22 cellular contexts compared by ENCODE assay signal in the genomic region with DNA sequence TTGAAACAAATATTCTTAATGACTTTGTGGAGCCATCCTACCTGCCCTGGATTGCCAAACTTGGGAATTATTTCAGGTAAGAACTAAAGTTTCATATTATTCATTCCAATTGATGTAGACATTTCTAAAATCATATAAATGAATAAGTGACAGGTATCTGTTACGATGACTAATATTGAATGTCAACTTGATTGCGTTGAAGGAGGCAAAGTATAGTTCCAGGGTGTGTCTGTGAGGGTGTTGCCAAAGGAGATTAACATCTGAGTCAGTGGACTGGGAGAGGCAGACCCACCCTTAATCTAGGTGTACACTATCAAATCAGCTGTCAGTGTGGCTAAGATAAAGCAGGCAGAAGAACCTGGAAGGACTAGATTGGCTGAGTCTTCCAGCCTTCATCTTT.
DNase-seq lines count a peak whose midpoint lies in the region; ATAC-seq, FAIRE-seq and TF ChIP-seq lines count a peak whose summit lies in the region.
"Had no signal": no experiment of that assay in that cellular context is flagged by ENCODE, and none has a peak within 500 bp of the region (broad histone marks: within the 10 kb centered on the region; RNA-seq: fewer than 3 reads in every experiment).

No MANE protein-coding gene starts in this region.

- H3K36me3 ChIP-seq in breast epithelium (no peaks in the 10 kb centered on the region), bronchial epithelial cell (ENCODE audit: control insufficient read depth, insufficient read depth, low read length) (no peaks in the 10 kb centered on the region), adrenal gland (replicated peaks in 1 of 2) (no peaks in the 10 kb centered on the region)
- H3K36me3 ChIP-seq: BLaER1 had no signal

- no peak overlapping the region for H3K4me3 Mint-ChIP-seq in MCF 10A (ENCODE audit: unreplicated experiment)
- H3K4me3 Mint-ChIP-seq: CD14-positive monocyte; CD4-positive, alpha-beta memory T cell; GM23338; H9; IgD-negative memory B cell had no signal

- DNase-seq in MCF 10A (ENCODE audit: unreplicated experiment) (peak; percentile 15), breast epithelium (ENCODE audit: low spot score in 2 of 2) (no peak), RWPE1 (ENCODE audit: low spot score) (peak; percentile 15), bronchial epithelial cell (ENCODE audit: low read depth) (peak; percentile 84), foreskin keratinocyte (peak; percentile 45 to 72), adrenal gland (no peak), activated gamma-delta T cell treated with Interleukin-2 at 50 U/mL for 16 hours (no peak), amniotic stem cell (lab: John Stamatoyannopoulos, UW) (no peak)
- DNase-seq: 8988T; CD4-positive, alpha-beta memory T cell; DMS153; DMS79; GDM1; H9 had no signal

- intact Hi-C loops in MCF 10A (cut with micrococcal nuclease) (no loop called here), breast epithelium (cut with DNase I; ENCODE audit: low total_unique reads) (no loop called here), adrenal gland (cut with DNase I) (no loop called here)

- no peaks in the 10 kb centered on the region for H3K27me3 Mint-ChIP-seq in MCF 10A (ENCODE audit: insufficient read depth, unreplicated experiment)
- H3K27me3 Mint-ChIP-seq: CD4-positive, alpha-beta memory T cell; IgD-negative memory B cell had no signal

- H3K36me3 Mint-ChIP-seq in MCF 10A (ENCODE audit: insufficient read depth, unreplicated experiment), result no peaks in the 10 kb centered on the region
- H3K36me3 Mint-ChIP-seq: CD14-positive monocyte; CD4-positive, alpha-beta memory T cell had no signal

- peak; percentile 75 for ATAC-seq in foreskin keratinocyte
- ATAC-seq: GM23338, HepG2 had no signal

- 89 to 95% (median 92%) methylated on average over 2 of the region's 2 CpGs for WGBS in adrenal gland, 4 donors

- TF ChIP-seq POLR2A in breast epithelium (IDR thresholded peaks at IDR 0.05), result no peak
- TF ChIP-seq POLR2A in adrenal gland (IDR thresholded peaks at IDR 0.05), result no peak

- peaks cover 8% of the 10 kb centered on the region for H3K4me1 Mint-ChIP-seq in MCF 10A (ENCODE audit: insufficient read depth, unreplicated experiment)
- H3K4me1 Mint-ChIP-seq: CD14-positive monocyte; CD4-positive, alpha-beta memory T cell; GM23338; H9; IgD-negative memory B cell had no signal

- CTCF ChIA-PET in MCF 10A (lab: Yijun Ruan, JAX), result no interaction called here
- CTCF ChIA-PET in RWPE1 (lab: Yijun Ruan, JAX), result no interaction called here

- H3K9me3 ChIP-seq in breast epithelium (no peaks in the 10 kb centered on the region), adrenal gland (replicated peaks in 1 of 3) (no peaks in the 10 kb centered on the region)
- H3K9me3 ChIP-seq: BLaER1 had no signal

- TF ChIP-seq CTCF in MCF 10A (IDR thresholded peaks at IDR 0.05; ENCODE audit: unreplicated experiment), result no peak
- TF ChIP-seq CTCF in breast epithelium (IDR thresholded peaks at IDR 0.05), result no peak
- TF ChIP-seq CTCF in RWPE1 (conservative IDR thresholded peaks at IDR 0.05; ENCODE audit: low read depth), result no peak
- TF ChIP-seq CTCF in bronchial epithelial cell (IDR thresholded peaks at IDR 0.05; ENCODE audit: insufficient read depth, low read length, severe bottlenecking), result no peak
- no peak for TF ChIP-seq CTCF in foreskin keratinocyte (conservative IDR thresholded peaks at IDR 0.05)
- no peak for TF ChIP-seq CTCF in adrenal gland (IDR thresholded peaks at IDR 0.05)

- H3K27ac ChIP-seq in breast epithelium (no peak overlapping the region), RWPE1 (no peak overlapping the region), foreskin keratinocyte (peak overlapping the region; percentile 83), adrenal gland (no peak overlapping the region)
- H3K27ac ChIP-seq: BLaER1, HL-60 had no signal

- no peak for FAIRE-seq in bronchial epithelial cell (lab: Jason Lieb, UNC)
- FAIRE-seq: GM12892, GM18507, HepG2 had no signal

- H3K27me3 ChIP-seq in breast epithelium, result no peaks in the 10 kb centered on the region
- H3K27me3 ChIP-seq in bronchial epithelial cell (ENCODE audit: control insufficient read depth, insufficient read depth, low read length), result no peaks in the 10 kb centered on the region
- H3K27me3 ChIP-seq in foreskin keratinocyte, result no peaks in the 10 kb centered on the region
- H3K27me3 ChIP-seq in adrenal gland, result no peaks in the 10 kb centered on the region
- H3K27me3 ChIP-seq: BLaER1 had no signal

- no TSS peak for BruUV-seq in MCF 10A (replicated peaks; lab: Mats Ljungman, UMichigan)

- H3K9me3 Mint-ChIP-seq in MCF 10A (ENCODE audit: unreplicated experiment), result no peaks in the 10 kb centered on the region
- H3K9me3 Mint-ChIP-seq: GM23338, H9 had no signal

- POLR2A ChIA-PET in MCF 10A (lab: Yijun Ruan, JAX) (no interaction called here), RWPE1 (lab: Yijun Ruan, JAX; ENCODE audit: low non-redundant PET) (no interaction called here)

- H3K4me1 ChIP-seq in breast epithelium, result no peaks in the 10 kb centered on the region
- H3K4me1 ChIP-seq in foreskin keratinocyte, result peaks cover 3% of the 10 kb centered on the region
- no peaks in the 10 kb centered on the region for H3K4me1 ChIP-seq in adrenal gland (replicated peaks in 1 of 2)
- H3K4me1 ChIP-seq: BLaER1 had no signal

- no peak overlapping the region for H3K27ac Mint-ChIP-seq in MCF 10A (ENCODE audit: low read depth, unreplicated experiment)
- H3K27ac Mint-ChIP-seq: CD14-positive monocyte; CD4-positive, alpha-beta memory T cell; GM23338; H9; IgD-negative memory B cell had no signal

- H3K4me3 ChIP-seq in breast epithelium (no peak overlapping the region), bronchial epithelial cell (ENCODE audit: low read depth, low read length) (no peak overlapping the region), adrenal gland (no peak overlapping the region)
- H3K4me3 ChIP-seq: BLaER1, GM23338 had no signal

Comparison
In these comparisons a context has a peak if more than half of its experiments do, and no peak if none do; other contexts are left out.
1. DNase-seq: peak in MCF 10A (single experiment), RWPE1 (single experiment), bronchial epithelial cell (single experiment) and foreskin keratinocyte (2 of 2); none in breast epithelium (0 of 2), adrenal gland (0 of 7), activated gamma-delta T cell treated with Interleukin-2 at 50 U/mL for 16 hours (single experiment) and amniotic stem cell (single experiment).